In the genomic region with DNA sequence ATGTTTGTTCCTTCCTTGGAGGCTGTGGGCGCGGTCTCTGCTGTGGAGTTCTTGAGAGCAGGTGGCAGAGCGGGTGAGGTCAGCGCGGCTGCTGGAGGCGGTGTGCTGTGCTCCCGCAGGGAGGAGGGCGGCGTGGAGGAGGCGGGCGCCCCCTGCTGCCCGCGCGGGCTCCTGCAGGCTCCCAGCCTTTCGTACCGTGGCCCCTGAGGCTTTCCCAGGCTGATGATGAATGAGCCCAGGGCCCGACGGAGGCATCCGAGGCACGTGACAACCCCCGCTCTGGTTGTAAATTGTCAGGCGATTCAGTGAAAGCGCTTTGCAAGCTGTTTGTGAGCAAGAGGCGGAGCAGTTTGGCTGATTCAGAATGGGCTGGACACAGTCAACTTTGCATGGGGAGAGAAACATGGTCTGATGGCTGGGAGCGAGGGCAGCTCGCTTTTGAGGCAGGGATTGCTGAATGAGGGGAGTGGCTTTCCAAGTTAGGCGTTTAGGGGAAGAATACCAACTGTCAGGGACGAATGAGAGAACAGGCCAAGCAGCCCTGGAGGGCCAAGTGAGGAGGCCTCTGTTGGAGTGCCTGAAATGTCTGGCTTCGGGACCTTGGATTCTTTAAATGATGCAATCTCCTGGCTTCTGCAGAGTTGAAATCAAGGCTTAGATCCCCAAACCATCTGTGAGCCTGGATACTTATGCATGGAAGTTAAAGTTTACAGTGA, we compare ENCODE assay signal across 8 cellular contexts. TPM values are rescaled to one million over a fixed set of nuclear protein-coding genes. Genes with fewer than 3 reads are reported as not detected.
DNase-seq lines count a peak whose midpoint lies in the region; ATAC-seq, FAIRE-seq and TF ChIP-seq lines count a peak whose summit lies in the region.

No MANE protein-coding gene starts in this region.

- H3K9me3 ChIP-seq in effector memory CD4-positive, alpha-beta T cell (ENCODE audit: control insufficient read depth, low read length) = no peaks in the 10 kb centered on the region

- no peak overlapping the region for H3K27ac Mint-ChIP-seq in memory B cell

- no peaks in the 10 kb centered on the region for H3K27me3 ChIP-seq in effector memory CD4-positive, alpha-beta T cell (replicated peaks; ENCODE audit: control insufficient read depth, insufficient read depth, low read length, poor library complexity, severe bottlenecking)

- DNase-seq in GM12892 (ENCODE audit: insufficient read length) (peak; percentile 72), NCI-H526 (lab: John Stamatoyannopoulos, UW) (peak; percentile 86 to 95), memory B cell (ENCODE audit: low spot score in 2 of 2) (peak; percentile 66 to 70)
- peak; percentile 62 to 66 for DNase-seq in activated CD8-positive, alpha-beta memory T cell treated with anti-CD3 and anti-CD28 coated beads for 4 hours (ENCODE audit: low read depth in 2 of 2)
- DNase-seq in effector memory CD4-positive, alpha-beta T cell = peak; percentile 59 to 65 (median 59)
- peak; percentile 55 for DNase-seq in stimulated activated CD8-positive, alpha-beta memory T cell treated with anti-CD3 and anti-CD28 coated beads, Interleukin-12 subunit alpha, Interleukin-12 subunit beta, amount 100 ng/mL, for 24 hours (ENCODE audit: extremely low read depth)

- peaks cover 7% of the 10 kb centered on the region for H3K27me3 Mint-ChIP-seq in memory B cell

- H3K36me3 Mint-ChIP-seq in memory B cell = no peaks in the 10 kb centered on the region

- H3K4me1 ChIP-seq in effector memory CD4-positive, alpha-beta T cell (ENCODE audit: control insufficient read depth, insufficient read depth, low read length, poor library complexity, severe bottlenecking) = peaks cover 8% of the 10 kb centered on the region

- no peak overlapping the region for H3K27ac ChIP-seq in effector memory CD4-positive, alpha-beta T cell (ENCODE audit: insufficient read depth, low read length, poor library complexity, severe bottlenecking)

- ATAC-seq in HG03045 (IDR thresholded peaks at IDR 0.05; ENCODE audit: unreplicated experiment) (peak; percentile 80), memory B cell (ENCODE audit: low read depth) (peak; percentile 95), GM18858 (IDR thresholded peaks at IDR 0.05; ENCODE audit: unreplicated experiment) (no peak)

- H3K9me3 Mint-ChIP-seq in memory B cell = peaks cover 15% of the 10 kb centered on the region

- no peak overlapping the region for H3K4me3 ChIP-seq in effector memory CD4-positive, alpha-beta T cell (ENCODE audit: insufficient read depth, low read depth, low read length, poor library complexity, severe bottlenecking)

- H3K4me3 Mint-ChIP-seq in memory B cell = no peak overlapping the region

- peaks cover 14% of the 10 kb centered on the region for H3K4me1 Mint-ChIP-seq in memory B cell

- H3K36me3 ChIP-seq in effector memory CD4-positive, alpha-beta T cell (ENCODE audit: control insufficient read depth, insufficient read depth, low read length) = no peaks in the 10 kb centered on the region

- no peak for FAIRE-seq in GM12892 (lab: Jason Lieb, UNC)

- TF ChIP-seq POLR2A in GM12892 (IDR thresholded peaks at IDR 0.05; ENCODE audit: low read depth, low read length) = no peak

RNA-seq across cellular contexts. Expression of gene CDHR3, which starts 46.6 kb away (rescaled TPM):
- polyA plus RNA-seq in GM12892 (2012; ENCODE audit: missing spikeins) = 0.19 TPM
